In the genomic region with DNA sequence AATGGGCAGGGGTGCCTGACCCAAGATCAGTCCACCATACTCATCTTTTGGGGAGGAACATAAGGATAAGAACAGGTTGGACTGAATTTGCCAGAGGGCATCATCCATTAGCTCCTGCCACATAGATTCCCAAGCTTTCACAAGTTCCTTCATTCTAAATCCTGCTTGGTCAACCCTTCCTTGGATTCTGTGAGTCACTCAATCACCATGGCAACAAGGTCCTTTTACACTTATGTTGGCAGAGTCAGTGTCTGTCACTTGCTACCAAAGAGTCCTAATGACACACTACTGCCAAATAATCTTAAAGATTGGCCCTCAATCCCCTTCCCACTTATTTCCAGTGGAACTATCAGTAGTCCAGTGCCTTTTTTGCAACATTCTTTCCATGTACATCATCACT, we compare ENCODE assay signal across 10 cellular contexts. TPM values are rescaled to one million over a fixed set of nuclear protein-coding genes. Genes with fewer than 3 reads are reported as not detected.
DNase-seq lines count a peak whose midpoint lies in the region; TF ChIP-seq lines count a peak whose summit lies in the region.
"Had no signal": no experiment of that assay in that cellular context is flagged by ENCODE, and none has a peak within 500 bp of the region (broad histone marks: within the 10 kb centered on the region; RNA-seq: fewer than 3 reads in every experiment).

No MANE protein-coding gene starts in this region.

- peaks cover 0 to 56% (median 12%) of the 10 kb centered on the region in 3 donors for H3K4me1 ChIP-seq in esophagus squamous epithelium

- intact Hi-C loops in esophagus squamous epithelium (cut with DNase I) = no loop called here

- no peak for TF ChIP-seq POLR2A in esophagus squamous epithelium (IDR thresholded peaks at IDR 0.05)

- no peak overlapping the region for H3K4me3 ChIP-seq in esophagus squamous epithelium

- H3K27ac ChIP-seq in RWPE1 = no peak overlapping the region
- H3K27ac ChIP-seq in esophagus squamous epithelium = peak overlapping the region in 3 of 4 donors; percentile 40 to 80 (median 57)
- H3K27ac ChIP-seq: left ventricle myocardium inferior had no signal

- no peaks in the 10 kb centered on the region for H3K9me3 ChIP-seq in esophagus squamous epithelium
- H3K9me3 ChIP-seq: left ventricle myocardium inferior had no signal

- TF ChIP-seq CTCF in RWPE1 (conservative IDR thresholded peaks at IDR 0.05; ENCODE audit: low read depth) (no peak), esophagus squamous epithelium (IDR thresholded peaks at IDR 0.05) (no peak)

- H3K36me3 ChIP-seq in esophagus squamous epithelium = no peaks in the 10 kb centered on the region
- H3K36me3 ChIP-seq: left ventricle myocardium inferior had no signal

- peaks cover 0 to 11% (median 0%) of the 10 kb centered on the region in 4 donors for H3K27me3 ChIP-seq in esophagus squamous epithelium

- POLR2A ChIA-PET in RWPE1 (lab: Yijun Ruan, JAX; ENCODE audit: low non-redundant PET) = no interaction called here

- CTCF ChIA-PET in RWPE1 (lab: Yijun Ruan, JAX) = no interaction called here

- DNase-seq in DMS153 (lab: John Stamatoyannopoulos, UW) (peak; percentile 21), DMS153 treated with DMSO at 0.1 percent for 48 hours (lab: John Stamatoyannopoulos, UW; ENCODE audit: unreplicated experiment) (no peak), RWPE1 (ENCODE audit: low spot score) (peak; percentile 42), esophagus squamous epithelium (lab: John Stamatoyannopoulos, UW) (no peak), stromal cell of bone marrow (ENCODE audit: low read depth) (peak; percentile 70), C1 segment of cervical spinal cord (lab: John Stamatoyannopoulos, UW) (no peak), HPDE6-E6E7 (ENCODE audit: extremely low spot score) (no peak), NCI-H2196 (lab: John Stamatoyannopoulos, UW; ENCODE audit: unreplicated experiment) (no peak)
- DNase-seq: left ventricle myocardium inferior, right cardiac atrium had no signal

RNA-seq across cellular contexts. Expression of a gene that starts 5.0 kb away (rescaled TPM):
- 1 to 10 TPM in 1 of 4 donors, under 1 TPM in 1, not detected in 2; 0.41 to 2.9 TPM for total RNA-seq in esophagus squamous epithelium
- total RNA-seq: left ventricle myocardium inferior had no signal

RNA-seq across cellular contexts. Expression of a gene that starts 50.4 kb away (rescaled TPM):
- 10 to 100 TPM in 1 of 4 donors, 1 to 10 TPM in 3; 5.0 to 12.0 (median 5.9) TPM for total RNA-seq in esophagus squamous epithelium

Comparison
In these comparisons a context has a peak if more than half of its experiments do, and no peak if none do; other contexts are left out.
1. DNase-seq: peak in DMS153 (single experiment), RWPE1 (single experiment) and stromal cell of bone marrow (single experiment); none in DMS153 treated with DMSO at 0.1 percent for 48 hours (single experiment), esophagus squamous epithelium (single experiment), C1 segment of cervical spinal cord (0 of 14), HPDE6-E6E7 (single experiment) and NCI-H2196 (single experiment).